Comparison of ENCODE assay signal across 21 cellular contexts in the genomic region with DNA sequence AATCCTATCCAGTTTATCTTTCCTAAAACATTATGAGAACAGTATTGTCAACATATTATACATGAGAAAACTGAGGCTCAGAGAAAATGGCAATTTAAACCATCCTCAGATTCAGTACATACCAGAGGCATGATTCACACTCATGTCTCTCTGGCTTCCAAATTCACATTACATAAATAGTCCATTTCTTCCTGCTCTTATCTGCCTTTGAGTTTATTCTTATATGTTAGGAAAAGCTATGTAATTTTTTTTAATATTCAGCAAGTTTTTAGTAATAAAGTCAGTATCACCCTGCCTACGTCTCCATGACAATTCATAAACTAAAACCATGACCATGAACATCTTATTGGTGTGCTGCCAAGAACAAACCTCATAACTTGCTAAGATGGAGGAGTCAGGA.
A peak's percentile ranks its signal among the peaks of the same experiment; 100 is the strongest.
DNase-seq lines count a peak whose midpoint lies in the region; TF ChIP-seq lines count a peak whose summit lies in the region.
"Had no signal": no experiment of that assay in that cellular context is flagged by ENCODE, and none has a peak within 500 bp of the region (broad histone marks: within the 10 kb centered on the region; RNA-seq: fewer than 3 reads in every experiment).

No MANE protein-coding gene starts in this region.

- BruUV-seq in MCF 10A (replicated peaks; lab: Mats Ljungman, UMichigan): no TSS peak

- no peaks in the 10 kb centered on the region for H3K36me3 ChIP-seq in breast epithelium
- no peaks in the 10 kb centered on the region for H3K36me3 ChIP-seq in MG63

- DNase-seq in MCF 10A (ENCODE audit: unreplicated experiment) (peak; percentile 10), breast epithelium (ENCODE audit: low spot score in 2 of 2) (no peak), astrocyte of the cerebellum (ENCODE audit: low read depth) (peak; percentile 18), fibroblast of pulmonary artery (ENCODE audit: low read depth) (peak; percentile 62), cerebellum (ENCODE audit: low spot score) (no peak), MG63 (no peak), D341Med (ENCODE audit: low spot score) (no peak), SW480 (ENCODE audit: low spot score) (no peak)
- DNase-seq: activated CD4-positive, alpha-beta T cell treated with anti-CD3 and anti-CD28 coated beads, Interleukin-2, amount 10 ng/mL, durations not matched to agents 7 days and 5 days; activated gamma-delta T cell treated with Interleukin-2 at 50 U/mL for 16 hours; body of pancreas; CD4-positive, CD25-positive, alpha-beta regulatory T cell; DMS79; NCI-H187 treated with DMSO at 0.1 percent for 48 hours; NK-92 treated with Interleukin-12 subunit alpha and Interleukin-12 subunit beta, amount 100 ng/mL, for 24 hours; psoas muscle; stimulated activated CD4-positive, alpha-beta T cell treated with anti-CD3 and anti-CD28 coated beads, Interleukin-12 subunit alpha, Interleukin-12 subunit beta, amount 100 ng/mL, for 4 hours; T-cell; testis had no signal

- CTCF ChIA-PET in MCF 10A (lab: Yijun Ruan, JAX): no interaction called here

- peaks cover 9% of the 10 kb centered on the region for H3K4me1 Mint-ChIP-seq in MCF 10A (ENCODE audit: insufficient read depth, unreplicated experiment)
- H3K4me1 Mint-ChIP-seq: activated CD4-positive, alpha-beta T cell treated with anti-CD3 and anti-CD28 coated beads, Interleukin-2, amount 10 ng/mL, durations not matched to agents 7 days and 5 days; CD4-positive, CD25-positive, alpha-beta regulatory T cell; T-cell had no signal

- H3K4me1 ChIP-seq in breast epithelium: no peaks in the 10 kb centered on the region
- H3K4me1 ChIP-seq: body of pancreas, psoas muscle, testis had no signal

- H3K4me3 ChIP-seq in breast epithelium (no peak overlapping the region), astrocyte of the cerebellum (ENCODE audit: low read depth, low read length) (no peak overlapping the region), fibroblast of pulmonary artery (replicated peaks; ENCODE audit: low read depth, low read length) (no peak overlapping the region), MG63 (no peak overlapping the region)
- H3K4me3 ChIP-seq: body of pancreas, psoas muscle, testis had no signal

- in situ Hi-C loops in astrocyte of the cerebellum (cut with HindIII; ENCODE audit: low sequenced_read_pairs): no loop called here

- H3K27me3 ChIP-seq in breast epithelium: no peaks in the 10 kb centered on the region
- H3K27me3 ChIP-seq in MG63: no peaks in the 10 kb centered on the region
- H3K27me3 ChIP-seq: body of pancreas, testis had no signal

- H3K9me3 Mint-ChIP-seq in MCF 10A (ENCODE audit: unreplicated experiment): no peaks in the 10 kb centered on the region
- H3K9me3 Mint-ChIP-seq: activated CD4-positive, alpha-beta T cell treated with anti-CD3 and anti-CD28 coated beads, Interleukin-2, amount 10 ng/mL, durations not matched to agents 7 days and 5 days; mesothelial cell of epicardium had no signal

- H3K27ac ChIP-seq in breast epithelium: no peak overlapping the region
- H3K27ac ChIP-seq: 22Rv1, body of pancreas, psoas muscle, testis had no signal

- POLR2A ChIA-PET in MCF 10A (lab: Yijun Ruan, JAX): no interaction called here

- no peaks in the 10 kb centered on the region for H3K36me3 Mint-ChIP-seq in MCF 10A (ENCODE audit: insufficient read depth, unreplicated experiment)
- H3K36me3 Mint-ChIP-seq: CD4-positive, CD25-positive, alpha-beta regulatory T cell; mesothelial cell of epicardium; T-cell had no signal

- TF ChIP-seq CTCF in MCF 10A (IDR thresholded peaks at IDR 0.05; ENCODE audit: unreplicated experiment): no peak
- TF ChIP-seq CTCF in breast epithelium (IDR thresholded peaks at IDR 0.05): no peak
- no peak for TF ChIP-seq CTCF in astrocyte of the cerebellum (IDR thresholded peaks at IDR 0.05; ENCODE audit: low read depth, low read length, missing control alignments)
- TF ChIP-seq CTCF in fibroblast of pulmonary artery (IDR thresholded peaks at IDR 0.05; ENCODE audit: low read length, missing control alignments): no peak

- no peaks in the 10 kb centered on the region for H3K9me3 ChIP-seq in breast epithelium
- H3K9me3 ChIP-seq in MG63: no peaks in the 10 kb centered on the region
- H3K9me3 ChIP-seq: body of pancreas, psoas muscle, testis had no signal

- no peak for TF ChIP-seq POLR2A in breast epithelium (IDR thresholded peaks at IDR 0.05)

- no peaks in the 10 kb centered on the region for H3K27me3 Mint-ChIP-seq in MCF 10A (ENCODE audit: insufficient read depth, unreplicated experiment)
- H3K27me3 Mint-ChIP-seq: activated CD4-positive, alpha-beta T cell treated with anti-CD3 and anti-CD28 coated beads, Interleukin-2, amount 10 ng/mL, durations not matched to agents 7 days and 5 days; CD4-positive, CD25-positive, alpha-beta regulatory T cell; T-cell had no signal

- no peak overlapping the region for H3K27ac Mint-ChIP-seq in MCF 10A (ENCODE audit: low read depth, unreplicated experiment)
- H3K27ac Mint-ChIP-seq: activated CD4-positive, alpha-beta T cell treated with anti-CD3 and anti-CD28 coated beads, Interleukin-2, amount 10 ng/mL, durations not matched to agents 7 days and 5 days; CD4-positive, CD25-positive, alpha-beta regulatory T cell; mesothelial cell of epicardium; T-cell had no signal

- intact Hi-C loops in MCF 10A (cut with micrococcal nuclease) (no loop called here), breast epithelium (cut with DNase I; ENCODE audit: low total_unique reads) (no loop called here)

- H3K4me3 Mint-ChIP-seq in MCF 10A (ENCODE audit: unreplicated experiment): no peak overlapping the region
- H3K4me3 Mint-ChIP-seq: activated CD4-positive, alpha-beta T cell treated with anti-CD3 and anti-CD28 coated beads, Interleukin-2, amount 10 ng/mL, durations not matched to agents 7 days and 5 days; CD4-positive, CD25-positive, alpha-beta regulatory T cell; mesothelial cell of epicardium; T-cell had no signal

Comparison
In these comparisons a context has a peak if more than half of its experiments do, and no peak if none do; other contexts are left out.
1. DNase-seq: peak in MCF 10A (single experiment), astrocyte of the cerebellum (single experiment) and fibroblast of pulmonary artery (single experiment); none in breast epithelium (0 of 2), cerebellum (single experiment), MG63 (single experiment), D341Med (single experiment) and SW480 (single experiment).